ENCODE assay signal across 1 cellular context in genomic region chr20:38300433-38300832, GRCh38.
TF ChIP-seq lines count a peak whose summit lies in the region.

No MANE protein-coding gene starts in this region.

TF ChIP-seq in H1, 55 proteins besides CTCF, POLR2A, EP300 and RAD21:
- TF ChIP-seq RFX5 (IDR thresholded peaks at IDR 0.05; ENCODE audit: borderline replicate concordance, low read depth, low read length) (no peak), GABPA (IDR thresholded peaks at IDR 0.05; ENCODE audit: borderline replicate concordance, insufficient read depth, low read length) (no peak), SP2 (IDR thresholded peaks at IDR 0.05; ENCODE audit: low read length) (no peak), SUZ12 (IDR thresholded peaks at IDR 0.05; ENCODE audit: low read length) (no peak), HDAC6 (IDR thresholded peaks at IDR 0.05; ENCODE audit: low read depth, low read length) (no peak), BACH1 (IDR thresholded peaks at IDR 0.05; ENCODE audit: low read length) (no peak), KDM1A (IDR thresholded peaks at IDR 0.05; ENCODE audit: borderline replicate concordance, low read length) (no peak), CEBPB (IDR thresholded peaks at IDR 0.05; ENCODE audit: low read depth, low read length) (no peak), E2F6 (IDR thresholded peaks at IDR 0.05) (no peak), TAF1 (IDR thresholded peaks at IDR 0.05; ENCODE audit: low read depth, low read length) (no peak), TAF7 (optimal IDR thresholded peaks at IDR 0.05; ENCODE audit: borderline replicate concordance, low read depth, low read length) (no peak), CHD1 (IDR thresholded peaks at IDR 0.05; ENCODE audit: low read depth, low read length) (no peak), SIX5 (IDR thresholded peaks at IDR 0.05; ENCODE audit: low read depth, low read length) (no peak), TBP (IDR thresholded peaks at IDR 0.05; ENCODE audit: low read depth, low read length) (no peak), ASH2L (IDR thresholded peaks at IDR 0.05; ENCODE audit: low read length) (no peak), NRF1 (IDR thresholded peaks at IDR 0.05; ENCODE audit: low read depth, low read length) (no peak), SAP30 (IDR thresholded peaks at IDR 0.05; ENCODE audit: insufficient read depth, insufficient replicate concordance, low read length) (no peak), EZH2 (IDR thresholded peaks at IDR 0.05; ENCODE audit: low read depth, low read length, severe bottlenecking) (no peak), TCF12 (IDR thresholded peaks at IDR 0.05; ENCODE audit: low read depth, low read length) (no peak)
